ENCODE assay signal across 15 cellular contexts in genomic region chr17:67375761-67376160, GRCh38. TPM values are rescaled to one million over a fixed set of nuclear protein-coding genes. Genes with fewer than 3 reads are reported as not detected.
A peak's percentile ranks its signal among the peaks of the same experiment; 100 is the strongest.
DNase-seq lines count a peak whose midpoint lies in the region; ATAC-seq and TF ChIP-seq lines count a peak whose summit lies in the region.
"Had no signal": no experiment of that assay in that cellular context is flagged by ENCODE, and none has a peak within 500 bp of the region (broad histone marks: within the 10 kb centered on the region; RNA-seq: fewer than 3 reads in every experiment).

No MANE protein-coding gene starts in this region.

- H3K27me3 Mint-ChIP-seq in activated T-cell treated with anti-CD3 and anti-CD28 coated beads, Interleukin-2, amount 50 U/mL, for 72 hours (ENCODE audit: low read depth), result no peaks in the 10 kb centered on the region
- H3K27me3 Mint-ChIP-seq in central memory CD8-positive, alpha-beta T cell, result no peaks in the 10 kb centered on the region
- no peaks in the 10 kb centered on the region for H3K27me3 Mint-ChIP-seq in osteocyte (ENCODE audit: unreplicated experiment)
- H3K27me3 Mint-ChIP-seq: activated CD4-positive, alpha-beta T cell treated with anti-CD3 and anti-CD28 coated beads for 36 hours; memory B cell had no signal

- H4K5ac ChIP-seq in IMR-90 (ENCODE audit: low read depth, low read length), result no peak overlapping the region

- no peak overlapping the region for H3K27ac ChIP-seq in IMR-90 (ENCODE audit: insufficient read depth, low read length)

- no peak overlapping the region for H3K4me2 ChIP-seq in IMR-90 (ENCODE audit: low read depth, low read length)

- no peak for TF ChIP-seq POLR2A in IMR-90 (IDR thresholded peaks at IDR 0.05; ENCODE audit: low read depth, low read length)

- peak overlapping the region; percentile 43 to 84 for H3K4me3 Mint-ChIP-seq in activated T-cell treated with anti-CD3 and anti-CD28 coated beads, Interleukin-2, amount 50 U/mL, for 72 hours
- H3K4me3 Mint-ChIP-seq in central memory CD8-positive, alpha-beta T cell, result peak overlapping the region; percentile 20
- H3K4me3 Mint-ChIP-seq in osteocyte (ENCODE audit: unreplicated experiment), result peak overlapping the region; percentile 76

- no peak for TF ChIP-seq RAD21 in IMR-90 (IDR thresholded peaks at IDR 0.05; ENCODE audit: low read length)

- H3K14ac ChIP-seq in IMR-90 (replicated peaks; ENCODE audit: low read depth, low read length), result no peak overlapping the region

- intact Hi-C loops in IMR-90 (cut with micrococcal nuclease), result loop anchor here (2.0 kb wide), 1 partner anchor 255 kb away; no protein-coding TSS in a partner anchor

- POLR2A ChIA-PET in IMR-90 (lab: Charles Lee; ENCODE audit: unreplicated experiment), result no interaction called here

- TF ChIP-seq CTCF in IMR-90 (conservative IDR thresholded peaks at IDR 0.05; ENCODE audit: low read depth, low read length) (no peak), osteocyte (IDR thresholded peaks at IDR 0.05) (no peak)

- no peak overlapping the region for H2AK9ac ChIP-seq in IMR-90 (replicated peaks; ENCODE audit: low read depth, low read length, poor library complexity)

- H3K56ac ChIP-seq in IMR-90 (ENCODE audit: extremely low read depth, insufficient read depth, low read length), result no peak overlapping the region

- H3K27me3 ChIP-seq in IMR-90 (ENCODE audit: control insufficient read depth, insufficient read depth, low read length) (no peaks in the 10 kb centered on the region), MG63 (no peaks in the 10 kb centered on the region)
- H3K27me3 ChIP-seq: ovary had no signal

- no CpG with 5 or more reads among the region's 6 CpGs for WGBS in IMR-90 (ENCODE audit: extremely low coverage in 2 of 2, insufficient read length in 1 of 2), 2 experiments

- H3K27ac Mint-ChIP-seq in activated T-cell treated with anti-CD3 and anti-CD28 coated beads, Interleukin-2, amount 50 U/mL, for 72 hours, result no peak overlapping the region
- no peak overlapping the region for H3K27ac Mint-ChIP-seq in central memory CD8-positive, alpha-beta T cell (ENCODE audit: low read depth)
- H3K27ac Mint-ChIP-seq in osteocyte (ENCODE audit: unreplicated experiment), result peak overlapping the region; percentile 93
- H3K27ac Mint-ChIP-seq: memory B cell had no signal

- H3K9me3 ChIP-seq in IMR-90 (ENCODE audit: control insufficient read depth, insufficient read depth, low read length) (no peaks in the 10 kb centered on the region), MG63 (no peaks in the 10 kb centered on the region)
- H3K9me3 ChIP-seq: ovary had no signal

- no peak overlapping the region for H4K91ac ChIP-seq in IMR-90 (ENCODE audit: insufficient read depth, low read depth, low read length)

- peaks cover 6% of the 10 kb centered on the region; the same call in 1 of the 2 replicates for H3K9me1 ChIP-seq in IMR-90 (ENCODE audit: insufficient read depth, low read length)

- in situ Hi-C loops in IMR-90 (cut with MboI; ENCODE audit: low sequenced_read_pairs), result no loop called here

- no peak overlapping the region for H4K8ac ChIP-seq in IMR-90 (ENCODE audit: low read depth in 2 of 2, low read length in 2 of 2)

- H3K9ac ChIP-seq in IMR-90 (ENCODE audit: low read depth, low read length), result no peak overlapping the region

- peaks cover 6 to 13% of the 10 kb centered on the region in 2 experiments for H3K79me1 ChIP-seq in IMR-90 (ENCODE audit: low read depth in 1 of 2, low read length in 2 of 2)

- H3K36me3 ChIP-seq in IMR-90 (ENCODE audit: control insufficient read depth, insufficient read depth, low read length) (no peaks in the 10 kb centered on the region), MG63 (no peaks in the 10 kb centered on the region)
- H3K36me3 ChIP-seq: ovary had no signal

- peaks cover 4 to 8% of the 10 kb centered on the region in 2 donors for H3K36me3 Mint-ChIP-seq in activated T-cell treated with anti-CD3 and anti-CD28 coated beads, Interleukin-2, amount 50 U/mL, for 72 hours (ENCODE audit: insufficient read depth in 2 of 2)
- peaks cover 20% of the 10 kb centered on the region for H3K36me3 Mint-ChIP-seq in central memory CD8-positive, alpha-beta T cell (ENCODE audit: insufficient read depth)
- no peaks in the 10 kb centered on the region for H3K36me3 Mint-ChIP-seq in osteocyte (ENCODE audit: unreplicated experiment)
- H3K36me3 Mint-ChIP-seq: memory B cell had no signal

- ATAC-seq in activated T-cell treated with anti-CD3 and anti-CD28 coated beads, Interleukin-2, amount 50 U/mL, for 72 hours (replicated peaks in 1 of 2), result no peak
- no peak for ATAC-seq in IMR-90 (ENCODE audit: low read depth)
- no peak for ATAC-seq in central memory CD8-positive, alpha-beta T cell (replicated peaks; ENCODE audit: extremely low read depth, poor library complexity, severe bottlenecking)
- no peak for ATAC-seq in GM21529 (IDR thresholded peaks at IDR 0.05; ENCODE audit: unreplicated experiment)
- ATAC-seq: activated CD4-positive, alpha-beta T cell treated with anti-CD3 and anti-CD28 coated beads for 36 hours; Panc1 had no signal

- H3K23ac ChIP-seq in IMR-90 (ENCODE audit: low read depth, low read length), result no peak overlapping the region

- no peak overlapping the region for H2BK120ac ChIP-seq in IMR-90 (ENCODE audit: low read depth, low read length)

- H3K4me1 ChIP-seq in IMR-90 (ENCODE audit: control insufficient read depth, insufficient read depth, low read length), result peaks cover 5% of the 10 kb centered on the region; the same call in 1 of the 2 replicates

- peak overlapping the region; percentile 36 for H2BK20ac ChIP-seq in IMR-90 (ENCODE audit: low read depth, low read length)

- no peak overlapping the region for H3K18ac ChIP-seq in IMR-90 (ENCODE audit: low read depth, low read length)

- H3K4me3 ChIP-seq in IMR-90 (ENCODE audit: insufficient read depth, low read depth, low read length), result no peak overlapping the region
- H3K4me3 ChIP-seq in MG63, result no peak overlapping the region

- H3K4ac ChIP-seq in IMR-90 (ENCODE audit: low read depth, low read length), result peak overlapping the region; percentile 20; the same call in 1 of the 2 replicates

- CTCF ChIA-PET in IMR-90 (lab: Yijun Ruan, JAX), result interaction anchor here (0.6 to 2.1 kb wide), 4 partner anchors 16 to 311 kb away, joined by 3 to 9 read pairs (median 6); no protein-coding TSS in a partner anchor

- 0 out of 2 replicates have a peak overlapping the region, but pooled peaks have one; percentile 4 for H2AK5ac ChIP-seq in IMR-90 (ENCODE audit: low read depth, low read length)

- dilution Hi-C loops in IMR-90 (cut with HindIII; ENCODE audit: low sequenced_read_pairs, unreplicated experiment), result no loop called here

- no peak overlapping the region for H2AFZ ChIP-seq in IMR-90 (replicated peaks; ENCODE audit: low read length, poor library complexity)

- H4K20me1 ChIP-seq in IMR-90 (ENCODE audit: insufficient read depth, low read length), result no peaks in the 10 kb centered on the region

- DNase-seq in activated T-cell treated with anti-CD3 and anti-CD28 coated beads, Interleukin-2, amount 50 U/mL, for 72 hours, result no peak
- no peak for DNase-seq in activated T-cell treated with anti-CD3 and anti-CD28 coated beads for 4 hours
- DNase-seq in IMR-90, result no peak
- DNase-seq in central memory CD8-positive, alpha-beta T cell (ENCODE audit: low spot score in 2 of 2), result no peak
- DNase-seq in osteocyte (ENCODE audit: extremely low spot score, unreplicated experiment), result no peak
- no peak for DNase-seq in MG63
- DNase-seq in NCI-H2081 treated with DMSO at 0.1 percent for 48 hours (lab: John Stamatoyannopoulos, UW), result no peak
- DNase-seq: activated CD4-positive, alpha-beta T cell treated with anti-CD3 and anti-CD28 coated beads for 36 hours; DMS 273 treated with DMSO at 0.1 percent for 48 hours; NCI-H1694; NCI-H510A treated with DMSO at 0.1 percent for 48 hours; ovary had no signal

- H2BK15ac ChIP-seq in IMR-90 (ENCODE audit: low read depth, low read length), result no peak overlapping the region

- H3K9me3 Mint-ChIP-seq in activated T-cell treated with anti-CD3 and anti-CD28 coated beads, Interleukin-2, amount 50 U/mL, for 72 hours, result no peaks in the 10 kb centered on the region
- no peaks in the 10 kb centered on the region for H3K9me3 Mint-ChIP-seq in central memory CD8-positive, alpha-beta T cell
- H3K9me3 Mint-ChIP-seq in osteocyte (ENCODE audit: unreplicated experiment), result no peaks in the 10 kb centered on the region
- H3K9me3 Mint-ChIP-seq: memory B cell had no signal

- BruUV-seq in IMR-90 (replicated peaks; lab: Mats Ljungman, UMichigan), result no TSS peak

- no peak overlapping the region for H2BK5ac ChIP-seq in IMR-90 (ENCODE audit: low read depth, low read length, poor library complexity, severe bottlenecking)

- H3K4me1 Mint-ChIP-seq in activated T-cell treated with anti-CD3 and anti-CD28 coated beads, Interleukin-2, amount 50 U/mL, for 72 hours (ENCODE audit: low read depth), result peaks cover 42% of the 10 kb centered on the region
- peaks cover 32% of the 10 kb centered on the region for H3K4me1 Mint-ChIP-seq in central memory CD8-positive, alpha-beta T cell
- H3K4me1 Mint-ChIP-seq in osteocyte (ENCODE audit: unreplicated experiment), result peaks cover 30% of the 10 kb centered on the region

TF ChIP-seq in IMR-90, 13 proteins besides CTCF, POLR2A, EP300 and RAD21:
- no peak for TF ChIP-seq RCOR1 (IDR thresholded peaks at IDR 0.05; ENCODE audit: insufficient replicate concordance, low read length)

RNA-seq across cellular contexts. Expression of gene PITPNC1, which starts 1.3 kb away (rescaled TPM):
- 100 to 1,000 TPM in 1 of 2 donors, 10 to 100 TPM in 1; 79.5 to 109 TPM for total RNA-seq in activated T-cell treated with anti-CD3 and anti-CD28 coated beads, Interleukin-2, amount 50 U/mL, for 72 hours
- total RNA-seq in IMR-90 (2012; rRNA removed), result 4.1 and 5.0 TPM in 2 replicates
- 3.4 and 4.1 TPM in 2 replicates for polyA plus RNA-seq in IMR-90 (2012; rRNA removed)
- 0.93 and 2.8 TPM in 2 replicates for polyA plus RNA-seq in IMR-90 (2012; cell fraction: cytosol; rRNA removed)
- 0.82 and 2.8 TPM in 2 replicates for polyA plus RNA-seq in IMR-90 (2012; cell fraction: nucleus; rRNA removed; ENCODE audit: low replicate concordance)
- total RNA-seq in osteocyte, result 17.9 and 18.0 TPM in 2 replicates
- 0.49 and 0.99 TPM in 2 replicates for total RNA-seq in MG63 (2014; rRNA removed; shearing (Covaris generic); ENCODE audit: low replicate concordance)

RNA-seq across cellular contexts. Expression of gene PSMD12, which starts 9.4 kb away (rescaled TPM):
- total RNA-seq in activated T-cell treated with anti-CD3 and anti-CD28 coated beads, Interleukin-2, amount 50 U/mL, for 72 hours, result 10 to 100 TPM; 60.3 to 75.2 TPM
- total RNA-seq in IMR-90 (2012; rRNA removed), result 17.9 and 48.9 TPM in 2 replicates
- polyA plus RNA-seq in IMR-90 (2012; rRNA removed), result 30.8 and 39.7 TPM in 2 replicates
- 8.4 and 11.2 TPM in 2 replicates for polyA plus RNA-seq in IMR-90 (2012; cell fraction: cytosol; rRNA removed)
- 3.8 and 14.1 TPM in 2 replicates for polyA plus RNA-seq in IMR-90 (2012; cell fraction: nucleus; rRNA removed; ENCODE audit: low replicate concordance)
- total RNA-seq in osteocyte, result 36.4 and 39.1 TPM in 2 replicates
- 20.5 and 53.9 TPM in 2 replicates for total RNA-seq in MG63 (2014; rRNA removed; shearing (Covaris generic); ENCODE audit: low replicate concordance)

Comparison
In these comparisons a context has a peak if more than half of its experiments do, and no peak if none do; other contexts are left out.
1. H3K4me3 Mint-ChIP-seq: peak in every context shown above with its lines; median percentile 76 in osteocyte; 64 in activated T-cell treated with anti-CD3 and anti-CD28 coated beads, Interleukin-2, amount 50 U/mL, for 72 hours; 20 in central memory CD8-positive, alpha-beta T cell.